ENCODE assay signal across 19 cellular contexts in genomic region chr10:12235116-12235694, GRCh38. TPM values are rescaled to one million over a fixed set of nuclear protein-coding genes. Genes with fewer than 3 reads are reported as not detected.
DNase-seq lines count a peak whose midpoint lies in the region; ATAC-seq and TF ChIP-seq lines count a peak whose summit lies in the region.
"Had no signal": no experiment of that assay in that cellular context is flagged by ENCODE, and none has a peak within 500 bp of the region (broad histone marks: within the 10 kb centered on the region; RNA-seq: fewer than 3 reads in every experiment).

No MANE protein-coding gene starts in this region.

- no peak overlapping the region for H3K18ac ChIP-seq in mesendoderm (ENCODE audit: low read length)

- no peak overlapping the region for H2BK15ac ChIP-seq in mesendoderm (replicated peaks; ENCODE audit: low read depth)

- TF ChIP-seq POLR2A in gastroesophageal sphincter (IDR thresholded peaks at IDR 0.05) (no peak), thyroid gland (IDR thresholded peaks at IDR 0.05) (no peak)

- no peak overlapping the region for H3K56ac ChIP-seq in mesendoderm (ENCODE audit: low read length)

- H3K36me3 ChIP-seq in gastroesophageal sphincter (peaks cover 0 to 72% of the 10 kb centered on the region in 2 donors), mesendoderm (ENCODE audit: control insufficient read depth, insufficient read depth, low read length) (peaks cover 4% of the 10 kb centered on the region), thyroid gland (peaks cover 14 to 22% of the 10 kb centered on the region in 2 donors)

- no peak for TF ChIP-seq CTCF in WTC11 (IDR thresholded peaks at IDR 0.05)
- TF ChIP-seq CTCF in gastroesophageal sphincter (IDR thresholded peaks at IDR 0.05): no peak
- TF ChIP-seq CTCF in thyroid gland (IDR thresholded peaks at IDR 0.05): no peak

- H3K9me3 ChIP-seq in gastroesophageal sphincter (no peaks in the 10 kb centered on the region), thyroid gland (no peaks in the 10 kb centered on the region)
- H3K9me3 ChIP-seq: psoas muscle had no signal

- no peak overlapping the region for H3K23ac ChIP-seq in mesendoderm (ENCODE audit: low read length)

- no peak for TF ChIP-seq EP300 in gastroesophageal sphincter (IDR thresholded peaks at IDR 0.05)

- 26 to 31% methylated on average over 1 to 3 of the region's 3 CpGs for WGBS in gastroesophageal sphincter (ENCODE audit: low coverage in 1 of 2), 2 donors
- no CpG with 5 or more reads among the region's 3 CpGs for WGBS in mesendoderm (ENCODE audit: extremely low coverage, insufficient coverage, low lambda C conversion rate)
- WGBS in thyroid gland, 2 donors: 79 to 83% methylated on average over 3 of the region's 3 CpGs

- no peak overlapping the region for H2BK5ac ChIP-seq in mesendoderm (ENCODE audit: low read length)

- H3K4ac ChIP-seq in mesendoderm (ENCODE audit: low read depth, low read length): no peak overlapping the region

- peaks cover 61% of the 10 kb centered on the region for H3K36me3 Mint-ChIP-seq in WTC11

- ATAC-seq in WTC11: no peak
- ATAC-seq in gastroesophageal sphincter: no peak
- no peak for ATAC-seq in GM19395 (IDR thresholded peaks at IDR 0.05; ENCODE audit: unreplicated experiment)
- no peak for ATAC-seq in HG03342 (IDR thresholded peaks at IDR 0.05; ENCODE audit: unreplicated experiment)

- no peaks in the 10 kb centered on the region for H3K79me1 ChIP-seq in mesendoderm (ENCODE audit: low read length)

- peak overlapping the region; percentile 78; the same call in 1 of the 2 replicates for H3K27ac Mint-ChIP-seq in WTC11

- H4K8ac ChIP-seq in mesendoderm (ENCODE audit: low read depth, low read length): no peak overlapping the region

- H3K4me3 Mint-ChIP-seq in WTC11: no peak overlapping the region
- H3K4me3 Mint-ChIP-seq: neural crest cell had no signal

- no peak overlapping the region for H3K4me2 ChIP-seq in mesendoderm (ENCODE audit: low read length)

- H3K9ac ChIP-seq in mesendoderm (ENCODE audit: low read length): no peak overlapping the region

- no peak overlapping the region for H2BK120ac ChIP-seq in mesendoderm (ENCODE audit: low read depth, low read length)

- no peaks in the 10 kb centered on the region for H3K4me1 Mint-ChIP-seq in WTC11
- H3K4me1 Mint-ChIP-seq: neural crest cell had no signal

- POLR2A ChIA-PET in WTC11 (lab: Charles Lee): interaction anchor here (0.7 kb wide), 1 partner anchor 519 kb away, joined by 6 read pairs; no protein-coding TSS in a partner anchor

- CTCF ChIA-PET in WTC11 (lab: Charles Lee): no interaction called here

- H3K27me3 ChIP-seq in gastroesophageal sphincter: no peaks in the 10 kb centered on the region
- no peaks in the 10 kb centered on the region for H3K27me3 ChIP-seq in mesendoderm (ENCODE audit: insufficient read depth, low read length, poor library complexity)
- H3K27me3 ChIP-seq in thyroid gland: no peaks in the 10 kb centered on the region

- H3K27me3 Mint-ChIP-seq in WTC11 (ENCODE audit: low read depth): no peaks in the 10 kb centered on the region

- no peak overlapping the region for H3K4me3 ChIP-seq in gastroesophageal sphincter
- H3K4me3 ChIP-seq in mesendoderm (ENCODE audit: low read length): no peak overlapping the region
- no peak overlapping the region for H3K4me3 ChIP-seq in thyroid gland (replicated peaks in 1 of 3)
- H3K4me3 ChIP-seq: psoas muscle had no signal

- H3K27ac ChIP-seq in gastroesophageal sphincter: peak overlapping the region; percentile 32 to 75 (median 65)
- no peak overlapping the region for H3K27ac ChIP-seq in mesendoderm (ENCODE audit: low read depth, low read length)
- peak overlapping the region in 2 of 3 donors; percentile 15 to 36 for H3K27ac ChIP-seq in thyroid gland
- H3K27ac ChIP-seq: psoas muscle had no signal

- no peaks in the 10 kb centered on the region for H3K9me3 Mint-ChIP-seq in WTC11
- H3K9me3 Mint-ChIP-seq: neural crest cell had no signal

- DNase-seq in WTC11 (ENCODE audit: low spot score): no peak
- peak; percentile 45 for DNase-seq in mesendoderm
- DNase-seq in thyroid gland: no peak
- DNase-seq in NCI-H69 (lab: John Stamatoyannopoulos, UW): no peak
- no peak for DNase-seq in NK-92 (lab: John Stamatoyannopoulos, UW; ENCODE audit: unreplicated experiment)
- DNase-seq: amygdala; DND-41; NCI-H1417; NCI-H2171; NCI-H774; psoas muscle; stimulated activated CD4-positive, alpha-beta T cell treated with anti-CD3 and anti-CD28 coated beads, Interleukin-12 subunit alpha, Interleukin-12 subunit beta, amount 100 ng/mL, for 4 hours; stimulated activated CD8-positive, alpha-beta memory T cell treated with anti-CD3 and anti-CD28 coated beads, Interleukin-4, amount 100 ng/mL, for 48 hours; substantia nigra; T-helper 1 cell had no signal

- intact Hi-C loops in thyroid gland (cut with DNase I): no loop called here

- H4K5ac ChIP-seq in mesendoderm (ENCODE audit: low read length): no peak overlapping the region

- H2AK5ac ChIP-seq in mesendoderm (ENCODE audit: low read length): no peak overlapping the region

- H3K4me1 ChIP-seq in gastroesophageal sphincter (peaks cover 0 to 46% (median 4%) of the 10 kb centered on the region in 3 donors), mesendoderm (ENCODE audit: control insufficient read depth, low read depth, low read length) (no peaks in the 10 kb centered on the region), thyroid gland (peaks cover 4 to 7% of the 10 kb centered on the region in 2 donors)
- H3K4me1 ChIP-seq: psoas muscle had no signal

- no peaks in the 10 kb centered on the region for H3K79me2 ChIP-seq in mesendoderm (ENCODE audit: control insufficient read depth, insufficient read depth, low read length)

TF ChIP-seq in WTC11, 78 proteins besides CTCF, POLR2A, EP300 and RAD21:
- no peak for TF ChIP-seq USF1 (CRISPR knock-in tag; IDR thresholded peaks at IDR 0.05)
- no peak for TF ChIP-seq GTF2I (CRISPR knock-in tag; conservative IDR thresholded peaks at IDR 0.05)
TF ChIP-seq in WTC11: peak in this region for 0.

RNA-seq across cellular contexts. Expression of gene CDC123, which starts 39.2 kb away (rescaled TPM):
- total RNA-seq in WTC11 (2021): 137 to 153 TPM (median 143 TPM) in 3 replicates
- 10 to 100 TPM; 53.5 to 83.7 (median 68.0) TPM for total RNA-seq in gastroesophageal sphincter
- 256 TPM for polyA plus RNA-seq in mesendoderm (2013, experiment 1 of 2)
- 264 TPM for polyA plus RNA-seq in mesendoderm (2013, experiment 2 of 2)
- 10 to 100 TPM; 50.7 to 88.2 (median 68.9) TPM for total RNA-seq in thyroid gland

RNA-seq across cellular contexts. Expression of gene NUDT5, which starts 39.5 kb away (rescaled TPM):
- total RNA-seq in WTC11 (2021) (107 to 119 TPM (median 109 TPM) in 3 replicates), gastroesophageal sphincter (10 to 100 TPM; 23.0 to 31.2 (median 27.3) TPM), thyroid gland (10 to 100 TPM; 44.9 to 57.9 (median 51.8) TPM)
- polyA plus RNA-seq in mesendoderm (2013, experiment 1 of 2): 96.2 TPM
- polyA plus RNA-seq in mesendoderm (2013, experiment 2 of 2): 102 TPM
